Comparison of ENCODE assay signal across 10 cellular contexts in genomic region chr1:223228931-223229528, GRCh38.
"Had no signal": no experiment of that assay in that cellular context is flagged by ENCODE, and none has a peak within 500 bp of the region (broad histone marks: within the 10 kb centered on the region; RNA-seq: fewer than 3 reads in every experiment).

No MANE protein-coding gene starts in this region.

- H3K9me3 Mint-ChIP-seq: activated CD4-positive, alpha-beta memory T cell treated with anti-CD3 and anti-CD28 coated beads, Interleukin-2, amount 10 ng/mL, durations not matched to agents 7 days and 5 days; memory B cell had no signal

- ATAC-seq: foreskin keratinocyte, left lung had no signal

- H3K4me1 Mint-ChIP-seq: memory B cell had no signal

- H3K27me3 Mint-ChIP-seq: activated CD4-positive, alpha-beta memory T cell treated with anti-CD3 and anti-CD28 coated beads, Interleukin-2, amount 10 ng/mL, durations not matched to agents 7 days and 5 days had no signal

- H3K4me3 Mint-ChIP-seq: activated CD4-positive, alpha-beta memory T cell treated with anti-CD3 and anti-CD28 coated beads, Interleukin-2, amount 10 ng/mL, durations not matched to agents 7 days and 5 days; memory B cell had no signal

- H3K36me3 ChIP-seq: left lung, sigmoid colon, thoracic aorta had no signal

- H3K27me3 ChIP-seq: foreskin keratinocyte, left lung, sigmoid colon, stomach had no signal

- H3K9me3 ChIP-seq: left lung, sigmoid colon, stomach, thoracic aorta had no signal

- H3K36me3 Mint-ChIP-seq: memory B cell had no signal

- H3K4me1 ChIP-seq: left lung, sigmoid colon had no signal

- H3K4me3 ChIP-seq: left lung, sigmoid colon, stomach, thoracic aorta had no signal

- H3K27ac ChIP-seq: left lung, sigmoid colon, stomach, thoracic aorta had no signal

- H3K27ac Mint-ChIP-seq: memory B cell had no signal

- DNase-seq: activated CD4-positive, alpha-beta memory T cell treated with anti-CD3 and anti-CD28 coated beads, Interleukin-2, amount 10 ng/mL, durations not matched to agents 7 days and 5 days; activated CD4-positive, alpha-beta T cell treated with anti-CD3 and anti-CD28 coated beads for 1 hour; anterior cingulate cortex; foreskin keratinocyte; left lung; sigmoid colon; stimulated activated CD4-positive, alpha-beta T cell treated with anti-CD3 and anti-CD28 coated beads, Interleukin-4, amount 100 ng/mL, for 24 hours; stomach had no signal
